11 cellular contexts compared by ENCODE assay signal in genomic region chr10:90817173-90817889, GRCh38.
"Had no signal": no experiment of that assay in that cellular context is flagged by ENCODE, and none has a peak within 500 bp of the region (broad histone marks: within the 10 kb centered on the region; RNA-seq: fewer than 3 reads in every experiment).

No MANE protein-coding gene starts in this region.

- H3K27me3 ChIP-seq: hepatocyte had no signal

- H3K4me3 Mint-ChIP-seq: activated naive CD4-positive, alpha-beta T cell treated with anti-CD3 and anti-CD28 coated beads for 36 hours had no signal

- H3K9me3 Mint-ChIP-seq: activated naive CD4-positive, alpha-beta T cell treated with anti-CD3 and anti-CD28 coated beads for 36 hours had no signal

- H3K27ac Mint-ChIP-seq: activated naive CD4-positive, alpha-beta T cell treated with anti-CD3 and anti-CD28 coated beads for 36 hours had no signal

- DNase-seq: activated CD4-positive, alpha-beta T cell treated with anti-CD3 and anti-CD28 coated beads for 48 hours; activated CD8-positive, alpha-beta memory T cell treated with anti-CD3 and anti-CD28 coated beads for 24 hours; activated naive CD4-positive, alpha-beta T cell treated with anti-CD3 and anti-CD28 coated beads for 36 hours; effector CD8-positive, alpha-beta T cell; kidney glomerular epithelial cell; stimulated activated CD4-positive, alpha-beta T cell treated with anti-CD3 and anti-CD28 coated beads, Interleukin-2, amount 100 ng/mL, for 48 hours; stimulated activated naive CD4-positive, alpha-beta T cell treated with Interleukin-2 at 50 U/mL for 16 hours; trophoblast cell had no signal

- H3K27ac ChIP-seq: coronary artery, hepatocyte, VCaP had no signal

- H3K4me3 ChIP-seq: coronary artery, hepatocyte had no signal
